Comparison of ENCODE assay signal across 8 cellular contexts in genomic region chr15:74598126-74598842, GRCh38. TPM values are rescaled to one million over a fixed set of nuclear protein-coding genes. Genes with fewer than 3 reads are reported as not detected.
DNase-seq lines count a peak whose midpoint lies in the region; ATAC-seq and TF ChIP-seq lines count a peak whose summit lies in the region.

No MANE protein-coding gene starts in this region.

- H3K4me2 ChIP-seq in GM23248 (ENCODE audit: unreplicated experiment) (peak overlapping the region; percentile 90), Loucy (ENCODE audit: low read depth, low read length, poor library complexity, severe bottlenecking) (peak overlapping the region; percentile 86)

- H3K9ac ChIP-seq in GM23248 (peak overlapping the region; percentile 77), Loucy (ENCODE audit: low read depth, low read length, poor library complexity, severe bottlenecking) (peak overlapping the region; percentile 78)

- peak overlapping the region; percentile 94 to 99 (median 99) for H3K4me3 Mint-ChIP-seq in T-cell

- intact Hi-C loops in heart right ventricle (cut with DNase I) (loop anchor here in 4 of 10 donors (1.0 to 5.0 kb wide), 3 partner anchors 47 to 56 kb away; partner anchors contain the start of gene ARID3B (in 2 of the 4)), prostate gland (cut with DNase I) (loop anchor here (2.0 to 5.0 kb wide), 2 partner anchors 17 to 56 kb away; partner anchors contain the start of genes ARID3B and CLK3), upper lobe of right lung (cut with DNase I) (no loop called here)

- TF ChIP-seq POLR2A in prostate gland (IDR thresholded peaks at IDR 0.05), result peak; percentile 95

- peak; percentile 91 for DNase-seq in ELR (ENCODE audit: low read depth)
- DNase-seq in GM23248, result peak; percentile 94
- DNase-seq in T-cell, result peak; percentile 64 to 88 (median 81)
- peak; percentile 55 for DNase-seq in amniotic stem cell (lab: John Stamatoyannopoulos, UW)
- peak; percentile 95 to 96 for DNase-seq in heart right ventricle
- DNase-seq in prostate gland (ENCODE audit: low spot score), result peak; percentile 94
- DNase-seq in upper lobe of right lung, result peak; percentile 96

- H3K4me1 Mint-ChIP-seq in T-cell, result peaks cover 19 to 20% (median 20%) of the 10 kb centered on the region in 3 donors

- no peaks in the 10 kb centered on the region for H3K27me3 ChIP-seq in GM23248 (replicated peaks; ENCODE audit: insufficient read depth)
- H3K27me3 ChIP-seq in Loucy (ENCODE audit: insufficient read depth, low read length, poor library complexity, severe bottlenecking), result no peaks in the 10 kb centered on the region
- no peaks in the 10 kb centered on the region for H3K27me3 ChIP-seq in heart right ventricle
- no peaks in the 10 kb centered on the region for H3K27me3 ChIP-seq in prostate gland (replicated peaks; ENCODE audit: insufficient read depth)
- no peaks in the 10 kb centered on the region for H3K27me3 ChIP-seq in upper lobe of right lung

- 1 to 2% methylated on average over 26 of the region's 26 CpGs for WGBS in GM23248 (ENCODE audit: low coverage in 1 of 2, low lambda C conversion rate in 2 of 2, missing lambda C conversion rate in 2 of 2), 2 experiments
- 2 to 3% methylated on average over 26 of the region's 26 CpGs for WGBS in heart right ventricle, 2 donors
- 5% methylated on average over 26 of the region's 26 CpGs for WGBS in prostate gland

- peak overlapping the region; percentile 93 for H2AFZ ChIP-seq in GM23248
- peak overlapping the region; percentile 86 for H2AFZ ChIP-seq in Loucy (ENCODE audit: low read length)

- no peaks in the 10 kb centered on the region for H3K27me3 Mint-ChIP-seq in T-cell

- H3K9me3 ChIP-seq in GM23248 (ENCODE audit: low read depth) (no peaks in the 10 kb centered on the region), Loucy (ENCODE audit: insufficient read depth, low read depth, low read length) (no peaks in the 10 kb centered on the region), heart right ventricle (no peaks in the 10 kb centered on the region), prostate gland (no peaks in the 10 kb centered on the region), upper lobe of right lung (no peaks in the 10 kb centered on the region)

- ATAC-seq in T-cell (replicated peaks in 1 of 4) (peak; percentile 94 to 98 (median 96)), heart right ventricle (peak; percentile 96 to 99 (median 98)), upper lobe of right lung (peak; percentile 97)

- H3K9me3 Mint-ChIP-seq in T-cell, result no peaks in the 10 kb centered on the region

- H3K4me3 ChIP-seq in GM23248 (peak overlapping the region; percentile 84), Loucy (ENCODE audit: low read length, poor library complexity, severe bottlenecking) (peak overlapping the region; percentile 77), heart right ventricle (peak overlapping the region; percentile 58 to 81 (median 65)), prostate gland (peak overlapping the region; percentile 46 to 57), upper lobe of right lung (peak overlapping the region; percentile 87)

- H3K27ac Mint-ChIP-seq in T-cell, result peak overlapping the region; percentile 99

- POLR2A ChIA-PET in T-cell (lab: Charles Lee), result interaction anchor here (0.5 to 1.0 kb wide), 4 partner anchors 17 to 299 kb away, joined by 3 to 4 read pairs (median 3); no protein-coding TSS in a partner anchor

- CTCF ChIA-PET in T-cell (lab: Charles Lee), result interaction anchor here in 1 of 2 donors (1.1 to 1.7 kb wide), 4 partner anchors 13 to 58 kb away, joined by 3 to 6 read pairs (median 6); partner anchors contain the start of genes ARID3B and CLK3

- in situ Hi-C loops in GM23248 (cut with MboI), result no loop called here

- H3K27ac ChIP-seq in GM23248 (peak overlapping the region; percentile 51), heart right ventricle (peak overlapping the region; percentile 73 to 95 (median 90)), prostate gland (peak overlapping the region; percentile 86 to 91), upper lobe of right lung (peak overlapping the region; percentile 86)

- H3K36me3 ChIP-seq in GM23248 (ENCODE audit: low read depth) (no peaks in the 10 kb centered on the region), Loucy (ENCODE audit: insufficient read depth, low read length) (peaks cover 7% of the 10 kb centered on the region; the same call in 1 of the 2 replicates), heart right ventricle (peaks cover 0 to 25% (median 0%) of the 10 kb centered on the region in 9 donors), prostate gland (no peaks in the 10 kb centered on the region), upper lobe of right lung (peaks cover 1% of the 10 kb centered on the region)

- H3K9me2 ChIP-seq in GM23248 (ENCODE audit: insufficient read depth) (no peaks in the 10 kb centered on the region), Loucy (replicated peaks; ENCODE audit: low read depth, low read length) (no peaks in the 10 kb centered on the region)

- no peaks in the 10 kb centered on the region for H3F3A ChIP-seq in GM23248 (ENCODE audit: insufficient read depth)
- H3F3A ChIP-seq in Loucy (ENCODE audit: low read depth), result no peaks in the 10 kb centered on the region

- H3K4me1 ChIP-seq in GM23248 (ENCODE audit: insufficient read depth) (peaks cover 8% of the 10 kb centered on the region), Loucy (ENCODE audit: insufficient read depth, low read length, poor library complexity, severe bottlenecking) (peaks cover 19% of the 10 kb centered on the region), heart right ventricle (peaks cover 8 to 34% (median 16%) of the 10 kb centered on the region in 9 donors), prostate gland (replicated peaks) (peaks cover 9% of the 10 kb centered on the region), upper lobe of right lung (peaks cover 16% of the 10 kb centered on the region)

- TF ChIP-seq CTCF in Loucy (conservative IDR thresholded peaks at IDR 0.05; ENCODE audit: low read length) (no peak), heart right ventricle (IDR thresholded peaks at IDR 0.05) (no peak), prostate gland (IDR thresholded peaks at IDR 0.05) (peak in 1 of 4 experiments; percentile 20), upper lobe of right lung (IDR thresholded peaks at IDR 0.05) (no peak)

- H3K79me2 ChIP-seq in GM23248 (ENCODE audit: insufficient read depth), result 0 out of 2 replicates have a peak, but pooled peaks cover 7% of the 10 kb centered on the region
- peaks cover 16% of the 10 kb centered on the region for H3K79me2 ChIP-seq in Loucy (ENCODE audit: insufficient read depth, low read length)

- H4K20me1 ChIP-seq in GM23248 (ENCODE audit: insufficient read depth), result no peaks in the 10 kb centered on the region
- H4K20me1 ChIP-seq in Loucy (ENCODE audit: insufficient read depth, low read length, poor library complexity, severe bottlenecking), result no peaks in the 10 kb centered on the region

- H3K36me3 Mint-ChIP-seq in T-cell, result peaks cover 9% of the 10 kb centered on the region

RNA-seq across cellular contexts. Expression of gene CLK3, which starts 17.4 kb away (rescaled TPM):
- total RNA-seq in GM23248 (2014; rRNA removed; shearing (Covaris generic)), result 67.2 and 67.9 TPM in 2 replicates
- polyA plus RNA-seq in GM23248 (2016; fragmentation: Nextera tagmentation; extraction: Ambion mirVana), result 40.4 and 41.9 TPM in 2 replicates
- total RNA-seq in T-cell, result 100 to 1,000 TPM; 162 to 258 (median 180) TPM
- 10 to 100 TPM; 40.2 to 52.1 (median 45.2) TPM for total RNA-seq in heart right ventricle
- 10 to 100 TPM; 27.7 to 73.6 TPM for polyA plus RNA-seq in heart right ventricle
- 100 to 1,000 TPM; 140 to 180 TPM for total RNA-seq in prostate gland
- 72.9 TPM for total RNA-seq in upper lobe of right lung

RNA-seq across cellular contexts. Expression of gene ARID3B, which starts 57.3 kb away (rescaled TPM):
- 2.3 and 4.9 TPM in 2 replicates for total RNA-seq in GM23248 (2014; rRNA removed; shearing (Covaris generic))
- polyA plus RNA-seq in GM23248 (2016; fragmentation: Nextera tagmentation; extraction: Ambion mirVana) (2.1 and 2.4 TPM in 2 replicates), heart right ventricle (1 to 10 TPM; 1.4 to 3.0 TPM)
- total RNA-seq in T-cell (10 to 100 TPM; 36.2 to 48.7 (median 42.9) TPM), heart right ventricle (1 to 10 TPM; 1.2 to 3.7 (median 2.4) TPM), prostate gland (10 to 100 TPM in 1 of 2 donors, 1 to 10 TPM in 1; 5.1 to 36.7 TPM), upper lobe of right lung (10.7 TPM)

Comparison
In these comparisons a context has a peak if more than half of its experiments do, and no peak if none do; other contexts are left out.
1. Peak in every context shown above with its lines: DNase-seq, ATAC-seq, H3K4me3 ChIP-seq and H3K27ac ChIP-seq.